ENCODE assay signal across 1 cellular context in the genomic region with DNA sequence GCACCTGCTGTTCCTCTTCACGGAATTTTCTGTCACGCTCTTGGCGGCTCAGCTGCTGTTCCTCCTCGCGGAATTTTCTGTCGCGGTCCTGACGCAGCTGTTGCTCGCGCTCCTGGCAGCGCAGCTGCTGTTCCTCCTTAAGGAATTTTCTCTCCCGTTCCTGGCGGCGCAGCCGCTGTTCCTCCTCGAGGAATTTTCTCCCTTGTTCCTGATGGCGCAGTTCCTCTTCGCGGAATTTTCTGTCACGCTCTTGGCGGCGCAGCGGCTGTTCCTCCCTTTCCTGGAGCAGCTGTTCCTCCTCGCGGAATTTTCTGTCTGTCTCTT.
TF ChIP-seq lines count a peak whose summit lies in the region.

No MANE protein-coding gene starts in this region.

TF ChIP-seq in HCT116, 20 proteins besides CTCF, POLR2A, EP300 and RAD21 (continued from another document):
- TF ChIP-seq TCF7L2 (IDR thresholded peaks at IDR 0.05; ENCODE audit: borderline replicate concordance, extremely low read depth, insufficient read depth, insufficient read length) (no peak), ZFX (IDR thresholded peaks at IDR 0.05) (no peak), ZBTB33 (IDR thresholded peaks at IDR 0.05; ENCODE audit: extremely low read depth, insufficient replicate concordance, low read length) (no peak), EZH2 (IDR thresholded peaks at IDR 0.05) (no peak), CBX3 (IDR thresholded peaks at IDR 0.05; ENCODE audit: low read depth) (no peak), SRF (IDR thresholded peaks at IDR 0.05; ENCODE audit: low read depth) (no peak), EZH2phosphoT487 (IDR thresholded peaks at IDR 0.05; ENCODE audit: borderline replicate concordance) (no peak)
- TF ChIP-seq, protein P1, sequence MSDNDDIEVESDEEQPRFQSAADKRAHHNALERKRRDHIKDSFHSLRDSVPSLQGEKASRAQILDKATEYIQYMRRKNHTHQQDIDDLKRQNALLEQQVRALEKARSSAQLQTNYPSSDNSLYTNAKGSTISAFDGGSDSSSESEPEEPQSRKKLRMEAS (IDR thresholded peaks at IDR 0.05) = no peak
- TF ChIP-seq, protein P2, sequence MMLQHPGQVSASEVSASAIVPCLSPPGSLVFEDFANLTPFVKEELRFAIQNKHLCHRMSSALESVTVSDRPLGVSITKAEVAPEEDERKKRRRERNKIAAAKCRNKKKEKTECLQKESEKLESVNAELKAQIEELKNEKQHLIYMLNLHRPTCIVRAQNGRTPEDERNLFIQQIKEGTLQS (IDR thresholded peaks at IDR 0.05) = no peak
